In the genomic region with DNA sequence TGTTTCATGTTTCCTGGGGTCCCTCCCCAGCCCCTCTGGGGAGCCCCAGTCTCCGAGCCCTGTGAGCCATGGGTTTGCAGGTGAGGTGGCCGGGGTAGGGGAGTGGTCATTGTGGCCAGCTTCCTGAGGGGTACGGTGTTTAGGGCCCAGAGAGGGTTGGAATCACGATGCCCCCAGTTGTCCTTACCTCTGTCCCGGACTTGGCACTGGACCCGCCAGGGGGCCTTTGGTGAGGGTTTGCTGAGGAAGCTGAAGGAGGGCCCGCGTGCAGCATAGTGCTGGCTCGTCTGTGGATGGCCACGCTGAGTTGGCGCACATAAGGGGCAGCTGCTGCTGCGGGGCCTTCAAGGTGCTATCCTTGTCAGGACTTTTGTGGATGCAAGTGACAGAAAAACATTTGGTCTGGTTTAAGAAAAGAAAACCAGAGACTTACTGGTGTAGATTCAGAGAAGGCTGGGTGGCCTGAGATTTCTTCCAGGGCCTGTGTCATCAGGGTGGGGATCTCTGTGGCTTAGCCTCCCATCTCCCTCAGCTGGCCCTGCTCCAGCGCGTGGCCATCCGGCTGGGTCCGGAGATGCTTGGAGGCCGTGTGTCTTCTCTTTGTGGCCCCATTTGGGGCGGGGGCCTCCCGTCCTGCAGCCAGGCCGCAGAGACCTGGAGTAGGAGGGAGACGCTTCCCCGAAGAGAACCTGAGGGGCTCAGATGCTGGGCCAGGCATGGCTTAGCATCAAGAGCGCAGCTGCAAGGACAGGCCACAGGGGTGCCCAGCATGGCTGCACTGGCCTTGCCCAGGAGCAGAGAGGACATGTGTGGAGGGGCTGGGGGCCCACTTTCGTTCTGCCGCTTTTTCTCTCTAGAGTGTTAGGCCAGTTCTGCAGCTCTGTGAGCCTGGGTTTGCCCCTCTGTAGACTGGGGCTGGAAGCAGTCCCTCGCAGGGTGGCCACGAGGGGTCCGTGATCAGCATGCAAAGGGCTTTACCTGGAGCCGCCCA, we compare ENCODE assay signal across 11 cellular contexts. TPM values are rescaled to one million over a fixed set of nuclear protein-coding genes. Genes with fewer than 3 reads are reported as not detected.
DNase-seq lines count a peak whose midpoint lies in the region; ATAC-seq and TF ChIP-seq lines count a peak whose summit lies in the region.
"Had no signal": no experiment of that assay in that cellular context is flagged by ENCODE, and none has a peak within 500 bp of the region (broad histone marks: within the 10 kb centered on the region; RNA-seq: fewer than 3 reads in every experiment).

No MANE protein-coding gene starts in this region.

- DNase-seq in mammary epithelial cell: no peak
- DNase-seq in MCF 10A (ENCODE audit: unreplicated experiment): no peak
- no peak for DNase-seq in activated T-helper 2 cell treated with anti-CD3 and anti-CD28 coated beads, Interferon-gamma antibody, Interleukin-2, Interleukin-4, amounts not matched to agents 10 μg/mL and 5 μg/mL and 100 μg/mL, durations not matched to agents 14 hours and 24 hours and 36 hours (ENCODE audit: low spot score)
- DNase-seq in thyroid gland: no peak
- DNase-seq in HCEC 1CT: no peak
- no peak for DNase-seq in NCI-H187 (lab: John Stamatoyannopoulos, UW)
- DNase-seq: Karpas-422, NCI-H526 had no signal

- BruUV-seq in mammary epithelial cell (replicated peaks; lab: Mats Ljungman, UMichigan) (no TSS peak), MCF 10A (replicated peaks; lab: Mats Ljungman, UMichigan) (no TSS peak)

- no peak overlapping the region for H3K4me3 Mint-ChIP-seq in MCF 10A (ENCODE audit: unreplicated experiment)
- no peak overlapping the region for H3K4me3 Mint-ChIP-seq in activated T-helper 2 cell treated with anti-CD3 and anti-CD28 coated beads, Interferon-gamma antibody, Interleukin-2, Interleukin-4, amounts not matched to agents 10 μg/mL and 5 μg/mL and 100 μg/mL, durations not matched to agents 14 hours and 24 hours and 36 hours (ENCODE audit: low read depth)

- POLR2A ChIA-PET in MCF 10A (lab: Yijun Ruan, JAX): no interaction called here

- dilution Hi-C loops in mammary epithelial cell (cut with HindIII; ENCODE audit: low sequenced_read_pairs): loop anchor here (5.0 kb wide), 3 partner anchors 43 to 68 kb away; partner anchors contain the start of gene UBALD1

- peaks cover 45% of the 10 kb centered on the region for H3K36me3 Mint-ChIP-seq in MCF 10A (ENCODE audit: insufficient read depth, unreplicated experiment)
- H3K36me3 Mint-ChIP-seq in activated T-helper 2 cell treated with anti-CD3 and anti-CD28 coated beads, Interferon-gamma antibody, Interleukin-2, Interleukin-4, amounts not matched to agents 10 μg/mL and 5 μg/mL and 100 μg/mL, durations not matched to agents 14 hours and 24 hours and 36 hours (ENCODE audit: low read depth): peaks cover 41% of the 10 kb centered on the region

- TF ChIP-seq CTCF in mammary epithelial cell (conservative IDR thresholded peaks at IDR 0.05 in 1 of 2, IDR thresholded peaks at IDR 0.05 in 1 of 2; ENCODE audit: extremely low read depth in 1 of 2, insufficient read depth in 1 of 2, low read depth in 1 of 2, low read length in 2 of 2) (no peak), MCF 10A (IDR thresholded peaks at IDR 0.05; ENCODE audit: unreplicated experiment) (no peak), thyroid gland (IDR thresholded peaks at IDR 0.05) (no peak)

- H3K79me2 ChIP-seq in mammary epithelial cell (ENCODE audit: insufficient read depth, low read length): peaks cover 29% of the 10 kb centered on the region

- H3K4me3 ChIP-seq in mammary epithelial cell (replicated peaks in 1 of 3; ENCODE audit: insufficient read depth in 1 of 3, low read depth in 2 of 3, low read length in 3 of 3) (no peak overlapping the region), thyroid gland (replicated peaks in 1 of 3) (no peak overlapping the region)
- H3K4me3 ChIP-seq: Peyer's patch had no signal

- 75% methylated on average over 29 of the region's 29 CpGs for WGBS in mammary epithelial cell (ENCODE audit: low coverage, missing lambda C conversion rate)
- WGBS in thyroid gland, 2 donors: 82 to 86% methylated on average over 21 to 23 of the region's 29 CpGs

- ATAC-seq in HG02610 (IDR thresholded peaks at IDR 0.05; ENCODE audit: unreplicated experiment): no peak

- intact Hi-C loops in mammary epithelial cell (cut with micrococcal nuclease) (loop anchor here (5.0 kb wide), 1 partner anchor 42 kb away; no protein-coding TSS in a partner anchor), MCF 10A (cut with micrococcal nuclease) (no loop called here), thyroid gland (cut with DNase I) (no loop called here)
- intact Hi-C loops in activated T-helper 2 cell treated with anti-CD3 and anti-CD28 coated beads, Interferon-gamma antibody, Interleukin-2, Interleukin-4, amounts not matched to agents 10 μg/mL and 5 μg/mL and 100 μg/mL, durations not matched to agents 14 hours and 24 hours and 36 hours (cut with micrococcal nuclease): loop anchor here (5.0 kb wide), 1 partner anchor 32 kb away; no protein-coding TSS in a partner anchor

- H3K4me1 Mint-ChIP-seq in MCF 10A (ENCODE audit: insufficient read depth, unreplicated experiment): peaks cover 10% of the 10 kb centered on the region
- H3K4me1 Mint-ChIP-seq in activated T-helper 2 cell treated with anti-CD3 and anti-CD28 coated beads, Interferon-gamma antibody, Interleukin-2, Interleukin-4, amounts not matched to agents 10 μg/mL and 5 μg/mL and 100 μg/mL, durations not matched to agents 14 hours and 24 hours and 36 hours (ENCODE audit: low read depth): peaks cover 33% of the 10 kb centered on the region

- H3K4me1 ChIP-seq in mammary epithelial cell (ENCODE audit: insufficient read depth, low read length) (peaks cover 42% of the 10 kb centered on the region), thyroid gland (peaks cover 40 to 50% of the 10 kb centered on the region in 2 donors)

- H3K36me3 ChIP-seq in mammary epithelial cell (ENCODE audit: insufficient read depth, low read length) (no peaks in the 10 kb centered on the region), thyroid gland (peaks cover 16 to 20% of the 10 kb centered on the region in 2 donors)

- no peaks in the 10 kb centered on the region for H4K20me1 ChIP-seq in mammary epithelial cell (ENCODE audit: insufficient read depth, low read length)

- no peak overlapping the region for H3K27ac Mint-ChIP-seq in MCF 10A (ENCODE audit: low read depth, unreplicated experiment)
- H3K27ac Mint-ChIP-seq in activated T-helper 2 cell treated with anti-CD3 and anti-CD28 coated beads, Interferon-gamma antibody, Interleukin-2, Interleukin-4, amounts not matched to agents 10 μg/mL and 5 μg/mL and 100 μg/mL, durations not matched to agents 14 hours and 24 hours and 36 hours: peak overlapping the region; percentile 63

- in situ Hi-C loops in mammary epithelial cell (cut with MboI; ENCODE audit: low sequenced_read_pairs in 2 of 2): no loop called here

- H2AFZ ChIP-seq in mammary epithelial cell (ENCODE audit: low read depth, low read length): no peak overlapping the region

- H3K27me3 ChIP-seq in mammary epithelial cell (ENCODE audit: insufficient read depth, low read length): no peaks in the 10 kb centered on the region
- no peaks in the 10 kb centered on the region for H3K27me3 ChIP-seq in layer of hippocampus (ENCODE audit: control insufficient read depth, insufficient read depth, low read length)
- no peaks in the 10 kb centered on the region for H3K27me3 ChIP-seq in thyroid gland
- H3K27me3 ChIP-seq: Peyer's patch had no signal

- H3K27me3 Mint-ChIP-seq in MCF 10A (ENCODE audit: insufficient read depth, unreplicated experiment): no peaks in the 10 kb centered on the region
- H3K27me3 Mint-ChIP-seq in activated T-helper 2 cell treated with anti-CD3 and anti-CD28 coated beads, Interferon-gamma antibody, Interleukin-2, Interleukin-4, amounts not matched to agents 10 μg/mL and 5 μg/mL and 100 μg/mL, durations not matched to agents 14 hours and 24 hours and 36 hours (ENCODE audit: low read depth): no peaks in the 10 kb centered on the region

- CTCF ChIA-PET in mammary epithelial cell (lab: Charles Lee; ENCODE audit: low non-redundant PET) (no interaction called here), MCF 10A (lab: Yijun Ruan, JAX) (interaction anchor here (2.2 kb wide), 1 partner anchor 10 kb away, joined by 8 read pairs; no protein-coding TSS in a partner anchor)

- H3K9me3 ChIP-seq in mammary epithelial cell (replicated peaks; ENCODE audit: insufficient read depth, low read length) (no peaks in the 10 kb centered on the region), thyroid gland (no peaks in the 10 kb centered on the region)
- H3K9me3 ChIP-seq: Peyer's patch had no signal

- no peaks in the 10 kb centered on the region for H3K9me3 Mint-ChIP-seq in MCF 10A (ENCODE audit: unreplicated experiment)
- no peaks in the 10 kb centered on the region for H3K9me3 Mint-ChIP-seq in activated T-helper 2 cell treated with anti-CD3 and anti-CD28 coated beads, Interferon-gamma antibody, Interleukin-2, Interleukin-4, amounts not matched to agents 10 μg/mL and 5 μg/mL and 100 μg/mL, durations not matched to agents 14 hours and 24 hours and 36 hours

- H3K27ac ChIP-seq in mammary epithelial cell (ENCODE audit: insufficient read depth, low read depth, low read length) (no peak overlapping the region), layer of hippocampus (ENCODE audit: low read depth, low read length) (peak overlapping the region; percentile 63), thyroid gland (peak overlapping the region; percentile 56 to 71 (median 56))

- TF ChIP-seq POLR2A in thyroid gland (IDR thresholded peaks at IDR 0.05): no peak

- H3K9ac ChIP-seq in mammary epithelial cell (ENCODE audit: insufficient read depth, low read length): no peak overlapping the region

- peak overlapping the region; percentile 55 for H3K4me2 ChIP-seq in mammary epithelial cell (ENCODE audit: insufficient read depth, low read depth, low read length)

RNA-seq across cellular contexts. Expression of gene NUDT16L1, which starts 33.7 kb away (rescaled TPM):
- total RNA-seq in mammary epithelial cell (10 to 100 TPM; 13.5 to 26.2 TPM), MCF 10A (2022) (18.3 and 21.8 TPM in 2 replicates), thyroid gland (10 to 100 TPM; 27.0 to 61.1 (median 38.9) TPM)
- 34.3 TPM for polyA plus RNA-seq in mammary epithelial cell
- polyA minus RNA-seq in mammary epithelial cell: 15.6 TPM
- 34.1 and 35.5 TPM in 2 replicates for total RNA-seq in activated T-helper 2 cell treated with anti-CD3 and anti-CD28 coated beads, Interferon-gamma antibody, Interleukin-2, Interleukin-4, amounts not matched to agents 10 μg/mL and 5 μg/mL and 100 μg/mL, durations not matched to agents 14 hours and 24 hours and 36 hours

RNA-seq across cellular contexts. Expression of gene MGRN1, which starts 35.0 kb away (rescaled TPM):
- 10 to 100 TPM; 34.2 to 64.8 TPM for total RNA-seq in mammary epithelial cell
- polyA plus RNA-seq in mammary epithelial cell: 8.2 TPM
- 27.9 TPM for polyA minus RNA-seq in mammary epithelial cell
- total RNA-seq in MCF 10A (2022): 61.3 and 62.9 TPM in 2 replicates
- 124 TPM in 2 replicates for total RNA-seq in activated T-helper 2 cell treated with anti-CD3 and anti-CD28 coated beads, Interferon-gamma antibody, Interleukin-2, Interleukin-4, amounts not matched to agents 10 μg/mL and 5 μg/mL and 100 μg/mL, durations not matched to agents 14 hours and 24 hours and 36 hours
- total RNA-seq in thyroid gland: 10 to 100 TPM; 32.5 to 86.4 (median 57.6) TPM

RNA-seq across cellular contexts. Expression of gene UBALD1, which starts 45.0 kb away (rescaled TPM):
- total RNA-seq in mammary epithelial cell (10 to 100 TPM in 1 of 2 donors, 1 to 10 TPM in 1; 8.0 to 29.8 TPM), MCF 10A (2022) (28.0 and 42.1 TPM in 2 replicates), thyroid gland (10 to 100 TPM in 3 of 4 donors, 1 to 10 TPM in 1; 9.3 to 21.4 (median 10.9) TPM)
- 7.2 TPM for polyA plus RNA-seq in mammary epithelial cell
- 4.4 TPM for polyA minus RNA-seq in mammary epithelial cell
- total RNA-seq in activated T-helper 2 cell treated with anti-CD3 and anti-CD28 coated beads, Interferon-gamma antibody, Interleukin-2, Interleukin-4, amounts not matched to agents 10 μg/mL and 5 μg/mL and 100 μg/mL, durations not matched to agents 14 hours and 24 hours and 36 hours: 21.1 and 25.0 TPM in 2 replicates

Comparison
In these comparisons a context has a peak if more than half of its experiments do, and no peak if none do; other contexts are left out.
1. intact Hi-C loops: an anchor here in mammary epithelial cell (5.0 kb wide) and activated T-helper 2 cell treated with anti-CD3 and anti-CD28 coated beads, Interferon-gamma antibody, Interleukin-2, Interleukin-4, amounts not matched to agents 10 μg/mL and 5 μg/mL and 100 μg/mL, durations not matched to agents 14 hours and 24 hours and 36 hours (5.0 kb wide); none called in MCF 10A and thyroid gland.